In genomic region chr9:124030969-124031451, GRCh38 we compare ENCODE assay signal across 1 cellular context.
TF ChIP-seq lines count a peak whose summit lies in the region.

No MANE protein-coding gene starts in this region.

TF ChIP-seq in SK-N-SH treated with all-trans-retinoic acid at 6 μM for 48 hours, 23 proteins besides CTCF, POLR2A, EP300 and RAD21 (continued from another document):
- TF ChIP-seq POU6F1 (CRISPR knock-in tag; IDR thresholded peaks at IDR 0.05; ENCODE audit: borderline replicate concordance, low read depth) = no peak
- no peak for TF ChIP-seq ARNTL (CRISPR knock-in tag; IDR thresholded peaks at IDR 0.05; ENCODE audit: borderline replicate concordance, low read depth)
- TF ChIP-seq GLIS3 (CRISPR knock-in tag; IDR thresholded peaks at IDR 0.05) = no peak
